In the genomic region with DNA sequence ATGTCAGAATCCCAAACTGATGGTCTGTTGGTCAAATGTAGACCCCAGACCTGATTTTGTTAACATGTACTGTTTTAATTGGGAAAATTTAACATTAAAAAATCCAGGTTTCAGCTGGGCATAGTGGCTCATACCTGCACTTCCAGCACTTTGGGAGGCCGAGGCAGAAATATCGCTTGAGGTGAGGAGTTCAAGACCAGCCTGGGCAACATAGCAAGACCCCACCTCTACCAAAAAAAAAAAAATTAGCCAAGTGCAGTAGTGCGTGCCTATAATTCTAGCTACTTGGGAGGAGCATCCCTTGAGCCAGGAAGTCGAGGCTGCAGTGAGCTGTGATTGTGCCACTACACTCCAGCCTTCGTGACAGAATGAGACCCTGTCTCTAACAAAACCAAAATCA, we compare ENCODE assay signal across 20 cellular contexts. TPM values are rescaled to one million over a fixed set of nuclear protein-coding genes. Genes with fewer than 3 reads are reported as not detected.
A peak's percentile ranks its signal among the peaks of the same experiment; 100 is the strongest.
DNase-seq lines count a peak whose midpoint lies in the region; TF ChIP-seq lines count a peak whose summit lies in the region.
"Had no signal": no experiment of that assay in that cellular context is flagged by ENCODE, and none has a peak within 500 bp of the region (broad histone marks: within the 10 kb centered on the region; RNA-seq: fewer than 3 reads in every experiment).

No MANE protein-coding gene starts in this region.

- TF ChIP-seq CTCF in Calu3 (IDR thresholded peaks at IDR 0.05; ENCODE audit: unreplicated experiment) = no peak
- TF ChIP-seq CTCF in RWPE1 (conservative IDR thresholded peaks at IDR 0.05; ENCODE audit: low read depth) = no peak
- no peak for TF ChIP-seq CTCF in smooth muscle cell (IDR thresholded peaks at IDR 0.05; ENCODE audit: borderline replicate concordance, insufficient read depth, poor library complexity, severe bottlenecking)
- no peak for TF ChIP-seq CTCF in prostate gland (IDR thresholded peaks at IDR 0.05)

- H4K20me1 ChIP-seq in smooth muscle cell (ENCODE audit: low read depth) = no peaks in the 10 kb centered on the region

- H3K9me3 Mint-ChIP-seq in Calu3 (ENCODE audit: low read depth, unreplicated experiment) = no peaks in the 10 kb centered on the region
- no peaks in the 10 kb centered on the region for H3K9me3 Mint-ChIP-seq in dendritic cell treated with granulocyte-macrophage colony-stimulating factor and Interleukin-4, amounts not matched to agents 40 ng/mL and 50 ng/mL, for 4 days

- peaks cover 79% of the 10 kb centered on the region for H3K4me1 Mint-ChIP-seq in Calu3 (ENCODE audit: low read depth, unreplicated experiment)
- H3K4me1 Mint-ChIP-seq in dendritic cell treated with granulocyte-macrophage colony-stimulating factor and Interleukin-4, amounts not matched to agents 40 ng/mL and 50 ng/mL, for 4 days (ENCODE audit: low read depth) = peaks cover 83% of the 10 kb centered on the region

- peak overlapping the region; percentile 99 for H3K27ac ChIP-seq in RWPE1
- peak overlapping the region; percentile 99 for H3K27ac ChIP-seq in smooth muscle cell (ENCODE audit: low read depth)
- no peak overlapping the region for H3K27ac ChIP-seq in prostate gland
- H3K27ac ChIP-seq: Peyer's patch, SK-N-MC had no signal

- H3K4me3 Mint-ChIP-seq in Calu3 (ENCODE audit: low read depth, unreplicated experiment) = no peak overlapping the region
- no peak overlapping the region for H3K4me3 Mint-ChIP-seq in dendritic cell treated with granulocyte-macrophage colony-stimulating factor and Interleukin-4, amounts not matched to agents 40 ng/mL and 50 ng/mL, for 4 days

- H3K79me2 ChIP-seq in smooth muscle cell (ENCODE audit: low read depth) = no peaks in the 10 kb centered on the region

- H3K36me3 ChIP-seq in smooth muscle cell (ENCODE audit: low read depth) (no peaks in the 10 kb centered on the region), prostate gland (no peaks in the 10 kb centered on the region)
- H3K36me3 ChIP-seq: HAP-1, Peyer's patch had no signal

- CTCF ChIA-PET in Calu3 (lab: Charles Lee) (interaction anchor here (1.5 to 5.6 kb wide), 5 partner anchors 12 to 50 kb away, joined by 3 to 98 read pairs (median 47); partner anchors contain the start of gene PLAU), RWPE1 (lab: Yijun Ruan, JAX) (interaction anchor here (0.7 to 1.5 kb wide), 2 partner anchors 51 to 67 kb away, joined by 3 to 5 read pairs; no protein-coding TSS in a partner anchor)

- 95% methylated on average over 5 of the region's 5 CpGs for WGBS in smooth muscle cell (ENCODE audit: low lambda C conversion rate)
- WGBS in prostate gland = 93% methylated on average over 5 of the region's 5 CpGs

- peaks cover 32% of the 10 kb centered on the region for H3F3A ChIP-seq in smooth muscle cell (ENCODE audit: low read depth)

- H3K9me3 ChIP-seq in smooth muscle cell (replicated peaks; ENCODE audit: low read depth) (no peaks in the 10 kb centered on the region), prostate gland (no peaks in the 10 kb centered on the region)
- H3K9me3 ChIP-seq: Peyer's patch had no signal

- no peak for TF ChIP-seq POLR2A in prostate gland (IDR thresholded peaks at IDR 0.05)

- no peaks in the 10 kb centered on the region for H3K27me3 Mint-ChIP-seq in Calu3 (ENCODE audit: unreplicated experiment)
- no peaks in the 10 kb centered on the region for H3K27me3 Mint-ChIP-seq in dendritic cell treated with granulocyte-macrophage colony-stimulating factor and Interleukin-4, amounts not matched to agents 40 ng/mL and 50 ng/mL, for 4 days

- POLR2A ChIA-PET in RWPE1 (lab: Yijun Ruan, JAX; ENCODE audit: low non-redundant PET) = interaction anchor here (0.6 kb wide), 3 partner anchors 12 to 110 kb away, joined by 3 to 5 read pairs (median 4); no protein-coding TSS in a partner anchor

- intact Hi-C loops in Calu3 (cut with micrococcal nuclease; ENCODE audit: unreplicated experiment) = no loop called here
- intact Hi-C loops in dendritic cell treated with granulocyte-macrophage colony-stimulating factor and Interleukin-4, amounts not matched to agents 40 ng/mL and 50 ng/mL, for 4 days (cut with micrococcal nuclease) = no loop called here
- intact Hi-C loops in prostate gland (cut with DNase I) = no loop called here

- no peaks in the 10 kb centered on the region for H3K27me3 ChIP-seq in smooth muscle cell (ENCODE audit: low read depth)
- H3K27me3 ChIP-seq in prostate gland (replicated peaks; ENCODE audit: insufficient read depth) = no peaks in the 10 kb centered on the region
- H3K27me3 ChIP-seq: Peyer's patch had no signal

- peak overlapping the region; percentile 95 for H3K27ac Mint-ChIP-seq in Calu3 (ENCODE audit: unreplicated experiment)
- H3K27ac Mint-ChIP-seq in dendritic cell treated with granulocyte-macrophage colony-stimulating factor and Interleukin-4, amounts not matched to agents 40 ng/mL and 50 ng/mL, for 4 days = peak overlapping the region; percentile 96

- DNase-seq in Calu3 (no peak), RWPE1 (ENCODE audit: low spot score) (no peak), smooth muscle cell (lab: John Stamatoyannopoulos, UW; ENCODE audit: unreplicated experiment) (no peak), cortex of kidney (lab: John Stamatoyannopoulos, UW) (no peak), prostate gland (ENCODE audit: low spot score) (no peak), retina (no peak)
- no peak for DNase-seq in activated CD4-positive, CD25-positive, alpha-beta regulatory T cell treated with anti-CD3 and anti-CD28 coated beads, Interleukin-2, amount 50 U/mL, for 72 hours
- DNase-seq: ACHN, COR-L47, GDM1, KG1, NCI-H1436, NCI-H1930, NCI-H345, NCI-H526, Peyer's patch, Right ventricle myocardium superior had no signal

- H3K36me3 Mint-ChIP-seq in Calu3 (ENCODE audit: insufficient read depth, unreplicated experiment) = peaks cover 19% of the 10 kb centered on the region
- H3K36me3 Mint-ChIP-seq in dendritic cell treated with granulocyte-macrophage colony-stimulating factor and Interleukin-4, amounts not matched to agents 40 ng/mL and 50 ng/mL, for 4 days (ENCODE audit: low read depth) = no peaks in the 10 kb centered on the region

- BruUV-seq in Calu3 (replicated peaks; lab: Mats Ljungman, UMichigan) = no TSS peak

- H3K4me2 ChIP-seq in smooth muscle cell = no peak overlapping the region

- H3K9ac ChIP-seq in smooth muscle cell (ENCODE audit: low read depth) = no peak overlapping the region

- H3K4me1 ChIP-seq in smooth muscle cell (ENCODE audit: low read depth) = peaks cover 19% of the 10 kb centered on the region
- H3K4me1 ChIP-seq in prostate gland (replicated peaks) = peaks cover 29% of the 10 kb centered on the region

- no peak overlapping the region for H3K4me3 ChIP-seq in smooth muscle cell
- H3K4me3 ChIP-seq in prostate gland = no peak overlapping the region
- H3K4me3 ChIP-seq: HAP-1, Peyer's patch, SK-N-MC had no signal

- H2AFZ ChIP-seq in smooth muscle cell (ENCODE audit: low read depth) = no peak overlapping the region

RNA-seq across cellular contexts. Expression of gene CAMK2G, which starts 15.9 kb away (rescaled TPM):
- 58.1 and 58.9 TPM in 2 replicates for total RNA-seq in Calu3 (2022)
- total RNA-seq in smooth muscle cell = 10.5 and 10.8 TPM in 2 replicates
- polyA plus RNA-seq in smooth muscle cell = 2.2 and 4.0 TPM in 2 replicates
- total RNA-seq in prostate gland = 10 to 100 TPM; 41.9 to 47.8 TPM

RNA-seq across cellular contexts. Expression of gene PLAU, which starts 20.7 kb away (rescaled TPM):
- total RNA-seq in Calu3 (2022) (655 and 706 TPM in 2 replicates), smooth muscle cell (4.1 and 10.7 TPM in 2 replicates), prostate gland (10 to 100 TPM in 1 of 2 donors, 1 to 10 TPM in 1; 7.1 to 11.0 TPM)
- 9.2 and 28.9 TPM in 2 replicates for polyA plus RNA-seq in smooth muscle cell

Comparison
In these comparisons a context has a peak if more than half of its experiments do, and no peak if none do; other contexts are left out.
1. H3K27ac ChIP-seq: peak in RWPE1 (single experiment) and smooth muscle cell (single experiment); none in prostate gland (0 of 2).
2. RNA of gene PLAU, which starts 20.7 kb away (total RNA-seq): 655 to 706 TPM in Calu3; 7.1 to 11.0 TPM in prostate gland and 4.1 to 10.7 TPM in smooth muscle cell; every median in the first group is over 10 times any median in the second.